ENCODE assay signal across 1 cellular context in genomic region chr12:123231931-123232330, GRCh38.
TF ChIP-seq lines count a peak whose summit lies in the region.

No MANE protein-coding gene starts in this region.

TF ChIP-seq in IMR-90, 13 proteins besides CTCF, POLR2A, EP300 and RAD21:
- no peak for TF ChIP-seq SMC3 (IDR thresholded peaks at IDR 0.05; ENCODE audit: low read depth, low read length)
- TF ChIP-seq NFE2L2 (IDR thresholded peaks at IDR 0.05; ENCODE audit: low read depth, low read length): no peak
- no peak for TF ChIP-seq ELK1 (IDR thresholded peaks at IDR 0.05; ENCODE audit: borderline replicate concordance, low read depth, low read length)
- TF ChIP-seq USF2 (IDR thresholded peaks at IDR 0.05; ENCODE audit: low read depth, low read length): no peak
- no peak for TF ChIP-seq CEBPB (IDR thresholded peaks at IDR 0.05; ENCODE audit: low read depth, low read length)
- no peak for TF ChIP-seq FOS (IDR thresholded peaks at IDR 0.05; ENCODE audit: low read depth, low read length)
- TF ChIP-seq BHLHE40 (IDR thresholded peaks at IDR 0.05; ENCODE audit: low read depth, low read length): no peak
- TF ChIP-seq MAZ (IDR thresholded peaks at IDR 0.05; ENCODE audit: borderline replicate concordance, low read depth, low read length): no peak
- no peak for TF ChIP-seq RCOR1 (IDR thresholded peaks at IDR 0.05; ENCODE audit: insufficient replicate concordance, low read length)
- no peak for TF ChIP-seq CHD1 (IDR thresholded peaks at IDR 0.05; ENCODE audit: low read depth, low read length)
- no peak for TF ChIP-seq MAFK (IDR thresholded peaks at IDR 0.05; ENCODE audit: low read depth, low read length)
- TF ChIP-seq RFX5 (IDR thresholded peaks at IDR 0.05; ENCODE audit: low read depth, low read length): no peak
- no peak for TF ChIP-seq MXI1 (IDR thresholded peaks at IDR 0.05; ENCODE audit: borderline replicate concordance, low read depth, low read length)
TF ChIP-seq in IMR-90: peak in this region for 0.
